ENCODE assay signal across 8 cellular contexts in the genomic region with DNA sequence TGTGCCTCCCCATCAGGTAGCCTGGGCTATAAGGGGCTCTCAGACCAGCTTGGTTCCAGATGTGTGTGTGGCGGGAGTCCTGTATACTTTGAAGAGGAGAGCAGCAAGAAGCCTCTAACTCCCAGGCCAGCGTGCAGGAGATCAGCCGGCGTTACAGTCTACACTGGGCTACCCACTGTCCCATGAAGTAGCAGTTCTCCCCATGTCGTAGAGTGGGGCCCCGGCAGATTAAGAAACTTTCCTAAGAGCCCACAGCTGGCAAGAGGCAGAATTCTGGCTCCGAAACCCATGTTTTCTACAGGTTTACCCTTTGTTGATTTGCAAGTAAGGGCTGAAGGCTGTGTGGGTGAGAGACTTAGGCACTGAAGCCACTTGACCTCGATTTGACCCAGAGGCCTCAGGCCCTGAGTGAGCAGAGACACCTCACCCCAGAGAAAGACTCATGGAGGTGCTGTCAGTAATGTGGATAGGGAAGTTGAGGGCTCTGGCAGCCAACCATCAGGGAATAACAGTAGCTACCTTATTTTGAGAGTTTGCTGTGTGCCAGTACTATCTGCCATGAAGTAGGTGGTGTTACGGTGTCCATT. TPM values are rescaled to one million over a fixed set of nuclear protein-coding genes. Genes with fewer than 3 reads are reported as not detected.
DNase-seq lines count a peak whose midpoint lies in the region; ATAC-seq and TF ChIP-seq lines count a peak whose summit lies in the region.

No MANE protein-coding gene starts in this region.

- no peak for TF ChIP-seq EP300 in SK-N-SH (IDR thresholded peaks at IDR 0.05; ENCODE audit: borderline replicate concordance in 1 of 2, low read depth in 1 of 2, low read length in 1 of 2)

- peaks cover 13% of the 10 kb centered on the region for H3F3A ChIP-seq in SK-N-SH (replicated peaks; ENCODE audit: insufficient read depth)

- ATAC-seq in GM19438 (IDR thresholded peaks at IDR 0.05; ENCODE audit: low read depth, unreplicated experiment) (peak; percentile 5), psoas muscle (no peak), HG02759 (IDR thresholded peaks at IDR 0.05; ENCODE audit: unreplicated experiment) (no peak), GM21717 (IDR thresholded peaks at IDR 0.05; ENCODE audit: unreplicated experiment) (no peak)

- H3K27ac ChIP-seq in 22Rv1 = peak overlapping the region; percentile 94
- peak overlapping the region in 1 of 2 experiments; percentile 43; a peak in 2 of 4 replicates for H3K27ac ChIP-seq in SK-N-SH (ENCODE audit: low read depth in 2 of 2, low read length in 1 of 2)
- peak overlapping the region; percentile 95 for H3K27ac ChIP-seq in psoas muscle

- TF ChIP-seq CTCF in 22Rv1 (IDR thresholded peaks at IDR 0.05) (no peak), SK-N-SH (IDR thresholded peaks at IDR 0.05) (no peak), epithelial cell of proximal tubule (conservative IDR thresholded peaks at IDR 0.05; ENCODE audit: low read depth, low read length) (no peak), psoas muscle (IDR thresholded peaks at IDR 0.05) (no peak)

- CTCF ChIA-PET in SK-N-SH (lab: Yijun Ruan, JAX) = interaction anchor here (1.2 kb wide), 4 partner anchors 11 to 92 kb away, joined by 3 read pairs; partner anchors contain the start of gene SMU1

- POLR2A ChIA-PET in SK-N-SH (lab: Yijun Ruan, JAX) = interaction anchor here (1.2 kb wide), 1 partner anchor 92 kb away, joined by 3 read pairs; the partner anchor contains the start of gene SMU1

- no peaks in the 10 kb centered on the region for H3K9me2 ChIP-seq in SK-N-SH

- H3K4me3 ChIP-seq in SK-N-SH (ENCODE audit: low read depth in 2 of 2, low read length in 1 of 2) (peak overlapping the region; percentile 60), epithelial cell of proximal tubule (ENCODE audit: low read depth, low read length) (peak overlapping the region; percentile 56), psoas muscle (peak overlapping the region; percentile 96)

- peaks cover 39% of the 10 kb centered on the region for H3K79me2 ChIP-seq in SK-N-SH (ENCODE audit: insufficient read depth)

- H3K9ac ChIP-seq in SK-N-SH = peak overlapping the region; percentile 59; the same call in 1 of the 2 replicates

- H3K4me1 ChIP-seq in SK-N-SH (ENCODE audit: control insufficient read depth in 1 of 2, insufficient read depth in 2 of 2, low read depth in 1 of 2, low read length in 1 of 2) (peaks cover 25 to 40% of the 10 kb centered on the region in 2 experiments; a peak in 3 of 4 replicates), psoas muscle (peaks cover 28% of the 10 kb centered on the region)

- no peaks in the 10 kb centered on the region for H3K36me3 ChIP-seq in SK-N-SH (replicated peaks in 1 of 2; ENCODE audit: control insufficient read depth in 1 of 2, insufficient read depth in 2 of 2, low read length in 1 of 2)
- H3K36me3 ChIP-seq in psoas muscle (ENCODE audit: insufficient read depth in 1 of 2, low read depth in 1 of 2) = no peaks in the 10 kb centered on the region

- no peak for TF ChIP-seq RAD21 in SK-N-SH (IDR thresholded peaks at IDR 0.05; ENCODE audit: low read length)

- 68% methylated on average over 4 of the region's 9 CpGs for WGBS in SK-N-SH (ENCODE audit: low lambda C conversion rate)
- 51 to 70% (median 62%) methylated on average over 9 of the region's 9 CpGs for WGBS in psoas muscle, 3 donors

- DNase-seq in SK-N-SH = no peak
- no peak for DNase-seq in epithelial cell of proximal tubule (ENCODE audit: low read depth)
- no peak for DNase-seq in psoas muscle
- DNase-seq in NCI-H1436 (lab: John Stamatoyannopoulos, UW) = no peak

- intact Hi-C loops in psoas muscle (cut with DNase I) = loop anchor here in 1 of 2 donors (5.0 kb wide), 1 partner anchor 86 kb away; no protein-coding TSS in a partner anchor

- peak overlapping the region; percentile 98 for H3K4me2 ChIP-seq in SK-N-SH

- H3K9me3 ChIP-seq in SK-N-SH (no peaks in the 10 kb centered on the region), psoas muscle (no peaks in the 10 kb centered on the region)

- peak overlapping the region; percentile 84 for H2AFZ ChIP-seq in SK-N-SH (ENCODE audit: low read depth)

- H4K20me1 ChIP-seq in SK-N-SH (ENCODE audit: insufficient read depth) = no peaks in the 10 kb centered on the region

- H3K27me3 ChIP-seq in SK-N-SH (ENCODE audit: insufficient read depth) (no peaks in the 10 kb centered on the region), psoas muscle (ENCODE audit: insufficient read depth in 3 of 3, low read length in 2 of 3) (no peaks in the 10 kb centered on the region)

TF ChIP-seq in SK-N-SH, 30 proteins besides CTCF, POLR2A, EP300 and RAD21:
- no peak for TF ChIP-seq EZH2phosphoT487 (IDR thresholded peaks at IDR 0.05; ENCODE audit: borderline replicate concordance, low read depth)
- no peak for TF ChIP-seq FOSL2 (IDR thresholded peaks at IDR 0.05; ENCODE audit: borderline replicate concordance, low read depth)
- no peak for TF ChIP-seq GABPA (IDR thresholded peaks at IDR 0.05; ENCODE audit: low read depth)
- TF ChIP-seq, protein P1, sequence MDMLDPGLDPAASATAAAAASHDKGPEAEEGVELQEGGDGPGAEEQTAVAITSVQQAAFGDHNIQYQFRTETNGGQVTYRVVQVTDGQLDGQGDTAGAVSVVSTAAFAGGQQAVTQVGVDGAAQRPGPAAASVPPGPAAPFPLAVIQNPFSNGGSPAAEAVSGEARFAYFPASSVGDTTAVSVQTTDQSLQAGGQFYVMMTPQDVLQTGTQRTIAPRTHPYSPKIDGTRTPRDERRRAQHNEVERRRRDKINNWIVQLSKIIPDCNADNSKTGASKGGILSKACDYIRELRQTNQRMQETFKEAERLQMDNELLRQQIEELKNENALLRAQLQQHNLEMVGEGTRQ (IDR thresholded peaks at IDR 0.05; ENCODE audit: borderline replicate concordance, low read depth, low read length) = no peak
- TF ChIP-seq MXI1 (IDR thresholded peaks at IDR 0.05; ENCODE audit: low read depth, low read length) = no peak
- TF ChIP-seq, protein P2, sequence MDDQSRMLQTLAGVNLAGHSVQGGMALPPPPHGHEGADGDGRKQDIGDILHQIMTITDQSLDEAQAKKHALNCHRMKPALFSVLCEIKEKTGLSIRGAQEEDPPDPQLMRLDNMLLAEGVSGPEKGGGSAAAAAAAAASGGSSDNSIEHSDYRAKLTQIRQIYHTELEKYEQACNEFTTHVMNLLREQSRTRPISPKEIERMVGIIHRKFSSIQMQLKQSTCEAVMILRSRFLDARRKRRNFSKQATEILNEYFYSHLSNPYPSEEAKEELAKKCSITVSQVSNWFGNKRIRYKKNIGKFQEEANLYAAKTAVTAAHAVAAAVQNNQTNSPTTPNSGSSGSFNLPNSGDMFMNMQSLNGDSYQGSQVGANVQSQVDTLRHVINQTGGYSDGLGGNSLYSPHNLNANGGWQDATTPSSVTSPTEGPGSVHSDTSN (IDR thresholded peaks at IDR 0.05) = no peak

RNA-seq across cellular contexts. Expression of gene B4GALT1, which starts 0.9 kb away (rescaled TPM):
- polyA plus RNA-seq in SK-N-SH (2012; rRNA removed) = 36.2 and 36.3 TPM in 2 replicates
- 31.2 and 34.8 TPM in 2 replicates for polyA plus RNA-seq in SK-N-SH (2012; cell fraction: cytosol; rRNA removed)
- polyA plus RNA-seq in SK-N-SH (2012; cell fraction: nucleus; rRNA removed) = 16.2 and 21.7 TPM in 2 replicates
- total RNA-seq in epithelial cell of proximal tubule = 44.5 and 60.7 TPM in 2 replicates
- 10 to 100 TPM; 22.3 to 28.1 (median 24.4) TPM for total RNA-seq in psoas muscle
- 10 to 100 TPM; 13.0 to 21.9 (median 17.8) TPM for polyA plus RNA-seq in psoas muscle
